Comparison of ENCODE assay signal across 1 cellular context in the genomic region with DNA sequence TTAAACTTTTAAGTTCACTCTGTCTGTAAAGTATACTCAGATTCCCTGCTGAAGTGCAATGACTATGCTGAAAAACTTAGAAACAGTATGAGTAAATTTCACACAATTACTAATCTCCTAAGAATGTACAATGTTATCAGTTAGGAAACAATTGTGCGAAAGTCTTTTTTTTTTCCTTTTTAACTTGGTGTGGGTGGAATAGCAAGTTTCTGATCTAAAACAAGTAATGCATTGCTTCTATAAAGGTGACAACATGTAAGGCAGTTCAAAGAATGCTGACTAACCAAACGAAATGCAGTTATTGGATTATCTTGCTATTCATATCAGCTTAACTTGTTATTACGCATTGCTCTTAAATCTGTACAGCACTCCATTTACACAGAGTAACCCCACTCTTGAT.
TF ChIP-seq lines count a peak whose summit lies in the region.

No MANE protein-coding gene starts in this region.

TF ChIP-seq in GM12878, 131 proteins besides CTCF, POLR2A, EP300 and RAD21 (continued from another document):
- TF ChIP-seq, protein P1, sequence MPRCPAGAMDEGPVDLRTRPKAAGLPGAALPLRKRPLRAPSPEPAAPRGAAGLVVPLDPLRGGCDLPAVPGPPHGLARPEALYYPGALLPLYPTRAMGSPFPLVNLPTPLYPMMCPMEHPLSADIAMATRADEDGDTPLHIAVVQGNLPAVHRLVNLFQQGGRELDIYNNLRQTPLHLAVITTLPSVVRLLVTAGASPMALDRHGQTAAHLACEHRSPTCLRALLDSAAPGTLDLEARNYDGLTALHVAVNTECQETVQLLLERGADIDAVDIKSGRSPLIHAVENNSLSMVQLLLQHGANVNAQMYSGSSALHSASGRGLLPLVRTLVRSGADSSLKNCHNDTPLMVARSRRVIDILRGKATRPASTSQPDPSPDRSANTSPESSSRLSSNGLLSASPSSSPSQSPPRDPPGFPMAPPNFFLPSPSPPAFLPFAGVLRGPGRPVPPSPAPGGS (IDR thresholded peaks at IDR 0.05; ENCODE audit: borderline replicate concordance, insufficient read depth, low read depth, low read length, poor library complexity, severe bottlenecking) = peak; percentile 44
- TF ChIP-seq NFIC (IDR thresholded peaks at IDR 0.05; ENCODE audit: low read depth, low read length) (peak; percentile 89), SRF (IDR thresholded peaks at IDR 0.05; ENCODE audit: low read depth in 2 of 2, low read length in 2 of 2) (0 out of 4 replicates have a peak, but pooled peaks of 1 of the 2 experiments have one; percentile 9)
- TF ChIP-seq, protein P2, sequence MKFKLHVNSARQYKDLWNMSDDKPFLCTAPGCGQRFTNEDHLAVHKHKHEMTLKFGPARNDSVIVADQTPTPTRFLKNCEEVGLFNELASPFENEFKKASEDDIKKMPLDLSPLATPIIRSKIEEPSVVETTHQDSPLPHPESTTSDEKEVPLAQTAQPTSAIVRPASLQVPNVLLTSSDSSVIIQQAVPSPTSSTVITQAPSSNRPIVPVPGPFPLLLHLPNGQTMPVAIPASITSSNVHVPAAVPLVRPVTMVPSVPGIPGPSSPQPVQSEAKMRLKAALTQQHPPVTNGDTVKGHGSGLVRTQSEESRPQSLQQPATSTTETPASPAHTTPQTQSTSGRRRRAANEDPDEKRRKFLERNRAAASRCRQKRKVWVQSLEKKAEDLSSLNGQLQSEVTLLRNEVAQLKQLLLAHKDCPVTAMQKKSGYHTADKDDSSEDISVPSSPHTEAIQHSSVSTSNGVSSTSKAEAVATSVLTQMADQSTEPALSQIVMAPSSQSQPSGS (IDR thresholded peaks at IDR 0.05; ENCODE audit: low read length) = peak; percentile 66; the same call in 1 of the 2 replicates
